18 cellular contexts compared by ENCODE assay signal in genomic region chr21:35430260-35430659, GRCh38.
A peak's percentile ranks its signal among the peaks of the same experiment; 100 is the strongest.
DNase-seq lines count a peak whose midpoint lies in the region; ATAC-seq and TF ChIP-seq lines count a peak whose summit lies in the region.
"Had no signal": no experiment of that assay in that cellular context is flagged by ENCODE, and none has a peak within 500 bp of the region (broad histone marks: within the 10 kb centered on the region; RNA-seq: fewer than 3 reads in every experiment).

No MANE protein-coding gene starts in this region.

- H3K9me3 Mint-ChIP-seq in activated naive CD4-positive, alpha-beta T cell treated with anti-CD3 and anti-CD28 coated beads, Interleukin-2, amount 50 U/mL, for 24 hours, result peaks cover 7% of the 10 kb centered on the region

- no peak overlapping the region for H3K4me3 ChIP-seq in HEK293 (ENCODE audit: low read depth, low read length)
- H3K4me3 ChIP-seq in subcutaneous abdominal adipose tissue (ENCODE audit: low read depth in 1 of 5, low read length in 5 of 5), result no peak overlapping the region
- H3K4me3 ChIP-seq: BLaER1 had no signal

- H3K36me3 Mint-ChIP-seq in activated naive CD4-positive, alpha-beta T cell treated with anti-CD3 and anti-CD28 coated beads, Interleukin-2, amount 50 U/mL, for 24 hours, result peaks cover 8% of the 10 kb centered on the region
- H3K36me3 Mint-ChIP-seq: CD14-positive monocyte had no signal

- POLR2A ChIA-PET in HEK293 (lab: Yijun Ruan, JAX), result no interaction called here

- H3K4me1 ChIP-seq in HEK293 (ENCODE audit: control insufficient read depth, insufficient read depth, low read length), result no peaks in the 10 kb centered on the region
- peaks cover 0 to 14% (median 9%) of the 10 kb centered on the region in 5 donors for H3K4me1 ChIP-seq in subcutaneous abdominal adipose tissue (ENCODE audit: control insufficient read depth in 5 of 5, insufficient read depth in 5 of 5, low read length in 5 of 5)
- H3K4me1 ChIP-seq: BE2C, BLaER1, Caco-2 had no signal

- H3K4me1 Mint-ChIP-seq in activated naive CD4-positive, alpha-beta T cell treated with anti-CD3 and anti-CD28 coated beads, Interleukin-2, amount 50 U/mL, for 24 hours, result peaks cover 30% of the 10 kb centered on the region

- H3K27me3 ChIP-seq in subcutaneous abdominal adipose tissue (ENCODE audit: control insufficient read depth in 5 of 5, insufficient read depth in 4 of 5, low read length in 5 of 5), result peaks cover 0 to 3% (median 0%) of the 10 kb centered on the region in 5 donors
- H3K27me3 ChIP-seq: BE2C, BLaER1 had no signal

- no peak for ATAC-seq in Right ventricle myocardium superior (ENCODE audit: poor library complexity)
- ATAC-seq: CD8-positive, alpha-beta T cell had no signal

- no peak for DNase-seq in activated naive CD4-positive, alpha-beta T cell treated with Interleukin-2 at 50 U/mL for 16 hours
- DNase-seq in NCI-H2081 (lab: John Stamatoyannopoulos, UW) (no peak), Right ventricle myocardium superior (no peak)
- DNase-seq: 8988T; ACHN; BE2C; C1 segment of cervical spinal cord; Caco-2; Calu3; CD4-positive, CD25-positive, alpha-beta regulatory T cell; CD8-positive, alpha-beta T cell; DMS79 treated with DMSO at 0.1 percent for 48 hours; GF-D8 had no signal

- CTCF ChIA-PET in HEK293 (lab: Yijun Ruan, JAX), result interaction anchor here (0.6 to 0.7 kb wide), 2 partner anchors 30 to 627 kb away, joined by 3 to 5 read pairs; no protein-coding TSS in a partner anchor

- H3K27ac Mint-ChIP-seq in activated naive CD4-positive, alpha-beta T cell treated with anti-CD3 and anti-CD28 coated beads, Interleukin-2, amount 50 U/mL, for 24 hours, result peak overlapping the region; percentile 15
- H3K27ac Mint-ChIP-seq: CD4-positive, CD25-positive, alpha-beta regulatory T cell; CD8-positive, alpha-beta T cell had no signal

- H3K4me3 Mint-ChIP-seq in activated naive CD4-positive, alpha-beta T cell treated with anti-CD3 and anti-CD28 coated beads, Interleukin-2, amount 50 U/mL, for 24 hours, result no peak overlapping the region
- H3K4me3 Mint-ChIP-seq: CD14-positive monocyte; CD8-positive, alpha-beta T cell had no signal

- intact Hi-C loops in Right ventricle myocardium superior (cut with DNase I), result no loop called here

- H3K27ac ChIP-seq in HEK293 (ENCODE audit: extremely low read depth, low read depth, low read length) (no peak overlapping the region), subcutaneous abdominal adipose tissue (ENCODE audit: low read depth, low read length) (peak overlapping the region; percentile 13)
- H3K27ac ChIP-seq: BLaER1 had no signal

- H3K9ac ChIP-seq in subcutaneous abdominal adipose tissue (ENCODE audit: low read length in 5 of 5), result no peak overlapping the region
- H3K9ac ChIP-seq: BLaER1 had no signal

- no peaks in the 10 kb centered on the region for H3K27me3 Mint-ChIP-seq in activated naive CD4-positive, alpha-beta T cell treated with anti-CD3 and anti-CD28 coated beads, Interleukin-2, amount 50 U/mL, for 24 hours

- H3K36me3 ChIP-seq in HEK293 (ENCODE audit: control insufficient read depth in 2 of 2, insufficient read depth in 1 of 2, low read length in 2 of 2) (no peaks in the 10 kb centered on the region), subcutaneous abdominal adipose tissue (ENCODE audit: control insufficient read depth in 5 of 5, insufficient read depth in 5 of 5, low read length in 5 of 5) (no peaks in the 10 kb centered on the region)
- H3K36me3 ChIP-seq: BE2C, BLaER1 had no signal

- TF ChIP-seq CTCF in HEK293 (tag by site-specific recombination; IDR thresholded peaks at IDR 0.05), result no peak

- no peaks in the 10 kb centered on the region for H3K9me3 ChIP-seq in HEK293 (ENCODE audit: control insufficient read depth, insufficient read depth, low read depth, low read length)
- H3K9me3 ChIP-seq in subcutaneous abdominal adipose tissue (ENCODE audit: control insufficient read depth in 5 of 5, low read length in 5 of 5), result peaks cover 4 to 34% (median 30%) of the 10 kb centered on the region in 5 donors
- H3K9me3 ChIP-seq: BE2C, Caco-2 had no signal

TF ChIP-seq in HEK293, 187 proteins besides CTCF, POLR2A, EP300 and RAD21:
- TF ChIP-seq, protein P1, sequence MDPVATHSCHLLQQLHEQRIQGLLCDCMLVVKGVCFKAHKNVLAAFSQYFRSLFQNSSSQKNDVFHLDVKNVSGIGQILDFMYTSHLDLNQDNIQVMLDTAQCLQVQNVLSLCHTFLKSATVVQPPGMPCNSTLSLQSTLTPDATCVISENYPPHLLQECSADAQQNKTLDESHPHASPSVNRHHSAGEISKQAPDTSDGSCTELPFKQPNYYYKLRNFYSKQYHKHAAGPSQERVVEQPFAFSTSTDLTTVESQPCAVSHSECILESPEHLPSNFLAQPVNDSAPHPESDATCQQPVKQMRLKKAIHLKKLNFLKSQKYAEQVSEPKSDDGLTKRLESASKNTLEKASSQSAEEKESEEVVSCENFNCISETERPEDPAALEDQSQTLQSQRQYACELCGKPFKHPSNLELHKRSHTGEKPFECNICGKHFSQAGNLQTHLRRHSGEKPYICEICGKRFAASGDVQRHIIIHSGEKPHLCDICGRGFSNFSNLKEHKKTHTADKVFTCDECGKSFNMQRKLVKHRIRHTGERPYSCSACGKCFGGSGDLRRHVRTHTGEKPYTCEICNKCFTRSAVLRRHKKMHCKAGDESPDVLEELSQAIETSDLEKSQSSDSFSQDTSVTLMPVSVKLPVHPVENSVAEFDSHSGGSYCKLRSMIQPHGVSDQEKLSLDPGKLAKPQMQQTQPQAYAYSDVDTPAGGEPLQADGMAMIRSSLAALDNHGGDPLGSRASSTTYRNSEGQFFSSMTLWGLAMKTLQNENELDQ (tag by site-specific recombination; IDR thresholded peaks at IDR 0.05; ENCODE audit: low read depth), result no peak
- TF ChIP-seq ZFP37 (tag by site-specific recombination; IDR thresholded peaks at IDR 0.05), result no peak
- TF ChIP-seq ZSCAN23 (tag by site-specific recombination; IDR thresholded peaks at IDR 0.05), result no peak
- no peak for TF ChIP-seq ZNF175 (tag by site-specific recombination; IDR thresholded peaks at IDR 0.05)
- no peak for TF ChIP-seq ZNF560 (tag by site-specific recombination; IDR thresholded peaks at IDR 0.05; ENCODE audit: borderline replicate concordance)
- no peak for TF ChIP-seq ZFP3 (tag by site-specific recombination; IDR thresholded peaks at IDR 0.05; ENCODE audit: low read depth)
- TF ChIP-seq ZNF521 (tag by site-specific recombination; IDR thresholded peaks at IDR 0.05), result no peak
- TF ChIP-seq ZNF747 (tag by site-specific recombination; IDR thresholded peaks at IDR 0.05), result no peak
- TF ChIP-seq, protein P2, sequence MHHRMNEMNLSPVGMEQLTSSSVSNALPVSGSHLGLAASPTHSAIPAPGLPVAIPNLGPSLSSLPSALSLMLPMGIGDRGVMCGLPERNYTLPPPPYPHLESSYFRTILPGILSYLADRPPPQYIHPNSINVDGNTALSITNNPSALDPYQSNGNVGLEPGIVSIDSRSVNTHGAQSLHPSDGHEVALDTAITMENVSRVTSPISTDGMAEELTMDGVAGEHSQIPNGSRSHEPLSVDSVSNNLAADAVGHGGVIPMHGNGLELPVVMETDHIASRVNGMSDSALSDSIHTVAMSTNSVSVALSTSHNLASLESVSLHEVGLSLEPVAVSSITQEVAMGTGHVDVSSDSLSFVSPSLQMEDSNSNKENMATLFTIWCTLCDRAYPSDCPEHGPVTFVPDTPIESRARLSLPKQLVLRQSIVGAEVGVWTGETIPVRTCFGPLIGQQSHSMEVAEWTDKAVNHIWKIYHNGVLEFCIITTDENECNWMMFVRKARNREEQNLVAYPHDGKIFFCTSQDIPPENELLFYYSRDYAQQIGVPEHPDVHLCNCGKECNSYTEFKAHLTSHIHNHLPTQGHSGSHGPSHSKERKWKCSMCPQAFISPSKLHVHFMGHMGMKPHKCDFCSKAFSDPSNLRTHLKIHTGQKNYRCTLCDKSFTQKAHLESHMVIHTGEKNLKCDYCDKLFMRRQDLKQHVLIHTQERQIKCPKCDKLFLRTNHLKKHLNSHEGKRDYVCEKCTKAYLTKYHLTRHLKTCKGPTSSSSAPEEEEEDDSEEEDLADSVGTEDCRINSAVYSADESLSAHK (tag by site-specific recombination; IDR thresholded peaks at IDR 0.05), result no peak
- peak; percentile 66; the same call in 1 of the 2 replicates for TF ChIP-seq PRDM1 (tag by site-specific recombination; IDR thresholded peaks at IDR 0.05)
- peak; percentile 34 for TF ChIP-seq ZNF366 (tag by site-specific recombination; conservative IDR thresholded peaks at IDR 0.05)
- TF ChIP-seq ZNF664 (tag by site-specific recombination; IDR thresholded peaks at IDR 0.05), result no peak
- no peak for TF ChIP-seq ZNF174 (tag by site-specific recombination; IDR thresholded peaks at IDR 0.05)
